ENCODE assay signal across 9 cellular contexts in the genomic region with DNA sequence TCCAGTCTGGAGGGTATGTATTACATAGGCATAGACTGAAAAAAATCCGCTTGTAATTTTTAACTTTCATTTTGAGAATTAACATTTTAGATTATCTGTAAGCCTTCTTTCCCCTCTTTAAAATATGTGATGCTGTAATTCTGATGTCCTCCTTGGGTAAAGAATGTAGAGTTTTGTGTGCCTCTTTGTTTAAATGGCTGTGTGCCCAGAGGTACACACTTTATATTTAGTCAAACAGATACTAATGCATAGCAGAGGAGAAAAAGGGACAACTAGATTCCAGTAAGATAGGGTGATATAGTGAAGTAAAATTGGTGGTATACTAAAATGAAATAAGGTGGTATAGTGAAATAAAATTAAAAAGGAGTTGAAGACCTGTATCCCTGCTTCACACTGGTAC. TPM values are rescaled to one million over a fixed set of nuclear protein-coding genes. Genes with fewer than 3 reads are reported as not detected.
A peak's percentile ranks its signal among the peaks of the same experiment; 100 is the strongest.
DNase-seq lines count a peak whose midpoint lies in the region; ATAC-seq, FAIRE-seq and TF ChIP-seq lines count a peak whose summit lies in the region.
"Had no signal": no experiment of that assay in that cellular context is flagged by ENCODE, and none has a peak within 500 bp of the region (broad histone marks: within the 10 kb centered on the region; RNA-seq: fewer than 3 reads in every experiment).

No MANE protein-coding gene starts in this region.

- no peak for FAIRE-seq in astrocyte (lab: Jason Lieb, UNC)

- TF ChIP-seq CTCF in HFFc6 (IDR thresholded peaks at IDR 0.05): no peak
- TF ChIP-seq CTCF in astrocyte (IDR thresholded peaks at IDR 0.05; ENCODE audit: insufficient read depth, low read depth, low read length): no peak

- H3K4me3 Mint-ChIP-seq in HFFc6 (peak overlapping the region; percentile 99), astrocyte (ENCODE audit: unreplicated experiment) (peak overlapping the region; percentile 94)

- peaks cover 25% of the 10 kb centered on the region for H3K36me3 Mint-ChIP-seq in HFFc6 (ENCODE audit: low read depth)
- H3K36me3 Mint-ChIP-seq in astrocyte (ENCODE audit: low read depth, unreplicated experiment): peaks cover 2% of the 10 kb centered on the region

- H3K4me1 Mint-ChIP-seq in HFFc6 (ENCODE audit: low read depth): peaks cover 67% of the 10 kb centered on the region
- peaks cover 29% of the 10 kb centered on the region for H3K4me1 Mint-ChIP-seq in astrocyte (ENCODE audit: low read depth, unreplicated experiment)

- H3K4me3 ChIP-seq in BLaER1: peak overlapping the region; percentile 80
- H3K4me3 ChIP-seq in astrocyte (ENCODE audit: insufficient read depth, low read depth, low read length): peak overlapping the region; percentile 90
- H3K4me3 ChIP-seq in muscle layer of duodenum (ENCODE audit: low read depth in 1 of 2, low read length in 2 of 2): peak overlapping the region; percentile 68 to 89

- H3K27ac ChIP-seq in BLaER1 (0 out of 2 replicates have a peak overlapping the region, but pooled peaks have one; percentile 92), astrocyte (ENCODE audit: low read depth, low read length) (no peak overlapping the region), muscle layer of duodenum (ENCODE audit: low read length) (no peak overlapping the region)

- H3K27me3 Mint-ChIP-seq in HFFc6 (ENCODE audit: insufficient read depth): no peaks in the 10 kb centered on the region
- no peaks in the 10 kb centered on the region for H3K27me3 Mint-ChIP-seq in astrocyte (ENCODE audit: low read depth, unreplicated experiment)

- no peak for DNase-seq in HFFc6
- no peak for DNase-seq in astrocyte (ENCODE audit: low read depth)
- no peak for DNase-seq in NCI-H510A treated with DMSO at 0.1 percent for 48 hours (lab: John Stamatoyannopoulos, UW)
- no peak for DNase-seq in GDM1 (lab: John Stamatoyannopoulos, UW)
- DNase-seq in KBM-7: no peak

- H3K36me3 ChIP-seq in BLaER1 (peaks cover 42% of the 10 kb centered on the region), astrocyte (ENCODE audit: insufficient read depth, low read length) (peaks cover 2% of the 10 kb centered on the region), muscle layer of duodenum (ENCODE audit: control insufficient read depth in 1 of 2, insufficient read depth in 2 of 2, low read length in 2 of 2) (no peaks in the 10 kb centered on the region)

- H3K79me2 ChIP-seq in astrocyte (ENCODE audit: insufficient read depth, low read length): peaks cover 61% of the 10 kb centered on the region

- H3K9ac ChIP-seq in BLaER1 (peak overlapping the region; percentile 90; the same call in 1 of the 2 replicates), astrocyte (ENCODE audit: low read length) (no peak overlapping the region)

- no peaks in the 10 kb centered on the region for H3K9me3 ChIP-seq in BLaER1
- H3K9me3 ChIP-seq in astrocyte (ENCODE audit: insufficient read depth, low read depth, low read length): no peaks in the 10 kb centered on the region
- no peaks in the 10 kb centered on the region for H3K9me3 ChIP-seq in muscle layer of duodenum (ENCODE audit: control insufficient read depth in 1 of 2, low read length in 2 of 2)

- in situ Hi-C loops in KBM-7 (cut with MboI; ENCODE audit: low pct_unique_long_range_greater_than_20kb, low sequenced_read_pairs): no loop called here

- H3K27me3 ChIP-seq in BLaER1 (no peaks in the 10 kb centered on the region), astrocyte (ENCODE audit: insufficient read depth, low read length) (no peaks in the 10 kb centered on the region), muscle layer of duodenum (ENCODE audit: low read depth, low read length) (no peaks in the 10 kb centered on the region)

- no peak overlapping the region for H2AFZ ChIP-seq in astrocyte (ENCODE audit: low read depth, low read length)

- H3K27ac Mint-ChIP-seq in HFFc6 (peak overlapping the region; percentile 97), astrocyte (ENCODE audit: unreplicated experiment) (peak overlapping the region; percentile 96)

- H3K9me3 Mint-ChIP-seq in HFFc6 (no peaks in the 10 kb centered on the region), astrocyte (ENCODE audit: unreplicated experiment) (no peaks in the 10 kb centered on the region)

- H3K4me2 ChIP-seq in BLaER1 (peak overlapping the region; percentile 94), astrocyte (ENCODE audit: low read length) (peak overlapping the region; percentile 92)

- H4K20me1 ChIP-seq in BLaER1 (peaks cover 55% of the 10 kb centered on the region), astrocyte (ENCODE audit: insufficient read depth, low read length) (peaks cover 28% of the 10 kb centered on the region)

- H3K4me1 ChIP-seq in BLaER1: peaks cover 29% of the 10 kb centered on the region
- H3K4me1 ChIP-seq in astrocyte (ENCODE audit: insufficient read depth, low read length): peaks cover 23% of the 10 kb centered on the region
- peaks cover 22 to 30% of the 10 kb centered on the region in 2 donors for H3K4me1 ChIP-seq in muscle layer of duodenum (ENCODE audit: control insufficient read depth in 1 of 2, insufficient read depth in 2 of 2, low read length in 2 of 2)

- ATAC-seq in HG03135 (IDR thresholded peaks at IDR 0.05; ENCODE audit: unreplicated experiment): no peak

RNA-seq across cellular contexts. Expression of a gene that starts 1.3 kb away (rescaled TPM):
- 10 to 100 TPM; 28.1 to 31.7 (median 30.9) TPM for total RNA-seq in HFFc6 (2021; fragmentation: NEBNext Ultra II Directional; extraction: Animal tissue kit (Norgen Biotek cat#: 25700))
- 36.2 and 38.8 TPM in 2 replicates for total RNA-seq in astrocyte

RNA-seq across cellular contexts. Expression of a gene that starts 49.7 kb away (rescaled TPM):
- total RNA-seq in HFFc6 (2021; fragmentation: NEBNext Ultra II Directional; extraction: Animal tissue kit (Norgen Biotek cat#: 25700)): not detected
- not detected in 2 replicates for total RNA-seq in astrocyte
- total RNA-seq: mononuclear cell had no signal
